ENCODE assay signal across 8 cellular contexts in the genomic region with DNA sequence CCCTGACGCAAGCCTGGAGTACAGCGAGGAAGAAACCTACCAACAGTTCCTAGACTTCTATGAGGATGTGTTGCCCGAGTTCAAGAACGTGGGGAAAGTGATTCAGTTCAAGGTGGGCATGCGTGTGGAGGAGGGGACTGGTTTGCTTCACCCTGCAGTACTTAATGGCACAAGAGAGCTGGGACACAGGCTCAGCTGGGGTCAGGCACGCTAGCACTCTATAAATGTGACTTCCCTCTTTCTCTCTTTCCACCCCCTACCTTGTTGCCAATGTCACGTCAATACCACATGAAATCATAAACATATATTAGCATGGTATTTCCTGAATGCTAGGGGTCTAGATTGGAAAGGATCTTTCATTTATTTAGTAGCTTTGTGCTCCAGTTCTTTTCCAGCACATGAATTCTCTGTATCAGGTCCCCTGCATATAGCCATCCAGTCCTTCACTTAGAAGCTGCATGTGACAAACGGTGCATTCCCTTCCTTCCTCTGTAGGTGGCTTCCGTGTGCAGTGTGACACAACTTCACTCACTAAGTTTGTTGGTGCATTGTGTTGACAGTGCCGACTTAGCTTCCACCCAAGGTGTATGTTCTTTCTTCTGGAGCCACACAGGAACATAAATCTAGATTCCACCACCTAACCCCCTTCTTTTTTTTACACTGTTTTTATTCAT. TPM values are rescaled to one million over a fixed set of nuclear protein-coding genes. Genes with fewer than 3 reads are reported as not detected.
DNase-seq lines count a peak whose midpoint lies in the region; ATAC-seq and TF ChIP-seq lines count a peak whose summit lies in the region.

No MANE protein-coding gene starts in this region.

- peaks cover 15% of the 10 kb centered on the region for H3K36me3 ChIP-seq in CD4-positive, alpha-beta memory T cell (ENCODE audit: insufficient read depth, low read length)

- H3K9me3 Mint-ChIP-seq in CD4-positive, alpha-beta memory T cell, result peaks cover 0 to 2% (median 0%) of the 10 kb centered on the region in 8 donors
- H3K9me3 Mint-ChIP-seq in WTC11, result no peaks in the 10 kb centered on the region

- H3K4me3 Mint-ChIP-seq in CD4-positive, alpha-beta memory T cell, result peak overlapping the region in 6 of 8 donors; percentile 52 to 73 (median 54)
- H3K4me3 Mint-ChIP-seq in WTC11, result no peak overlapping the region

- no peak overlapping the region for H3K4me3 ChIP-seq in CD4-positive, alpha-beta memory T cell (ENCODE audit: low read length in 2 of 2)

- DNase-seq in CD4-positive, alpha-beta memory T cell, result peak in 4 of 5 donors; percentile 16 to 26 (median 20)
- DNase-seq in WTC11 (ENCODE audit: low spot score) (peak; percentile 16), globus pallidus (ENCODE audit: low spot score) (peak; percentile 14), DMS79 treated with DMSO at 0.1 percent for 48 hours (lab: John Stamatoyannopoulos, UW) (no peak), posterior vena cava (ENCODE audit: low spot score) (no peak)
- peak; percentile 31 for DNase-seq in stimulated activated CD4-positive, alpha-beta T cell treated with anti-CD3 and anti-CD28 coated beads, Interleukin-4, amount 100 ng/mL, for 24 hours

- intact Hi-C loops in CD4-positive, alpha-beta memory T cell (cut with micrococcal nuclease), result loop anchor here (1.0 kb wide), 1 partner anchor 55 kb away; no protein-coding TSS in a partner anchor
- intact Hi-C loops in posterior vena cava (cut with DNase I), result no loop called here

- H3K27ac Mint-ChIP-seq in CD4-positive, alpha-beta memory T cell, result peak overlapping the region; percentile 43 to 92 (median 89)
- peak overlapping the region; percentile 96 for H3K27ac Mint-ChIP-seq in WTC11

- H3K36me3 Mint-ChIP-seq in CD4-positive, alpha-beta memory T cell, result peaks cover 42 to 46% of the 10 kb centered on the region in 2 donors
- H3K36me3 Mint-ChIP-seq in WTC11, result peaks cover 31% of the 10 kb centered on the region

- no peaks in the 10 kb centered on the region for H3K27me3 Mint-ChIP-seq in CD4-positive, alpha-beta memory T cell
- H3K27me3 Mint-ChIP-seq in WTC11 (ENCODE audit: low read depth), result no peaks in the 10 kb centered on the region

- POLR2A ChIA-PET in CD4-positive, alpha-beta memory T cell (lab: Charles Lee; ENCODE audit: partially characterized antibody), result interaction anchor here (1.2 to 2.2 kb wide), 2 partner anchors 26 to 39 kb away, joined by 4 to 12 read pairs; a partner anchor contains a TSS
- POLR2A ChIA-PET in WTC11 (lab: Charles Lee), result interaction anchor here (0.7 to 1.0 kb wide), 3 partner anchors 39 to 897 kb away, joined by 3 read pairs; a partner anchor contains a TSS

- H3K4me1 ChIP-seq in CD4-positive, alpha-beta memory T cell (ENCODE audit: insufficient read depth, low read length), result peaks cover 33% of the 10 kb centered on the region

- TF ChIP-seq CTCF in WTC11 (IDR thresholded peaks at IDR 0.05), result no peak

- peaks cover 22 to 36% (median 32%) of the 10 kb centered on the region in 4 donors for H3K4me1 Mint-ChIP-seq in CD4-positive, alpha-beta memory T cell
- H3K4me1 Mint-ChIP-seq in WTC11, result peaks cover 21% of the 10 kb centered on the region

- CTCF ChIA-PET in CD4-positive, alpha-beta memory T cell (lab: Charles Lee; ENCODE audit: partially characterized antibody), result interaction anchor here (1.1 to 1.5 kb wide), 4 partner anchors 25 to 881 kb away, joined by 3 to 8 read pairs (median 4); a partner anchor contains a TSS
- CTCF ChIA-PET in WTC11 (lab: Charles Lee), result interaction anchor here (1.0 to 1.4 kb wide), 3 partner anchors 16 to 621 kb away, joined by 3 read pairs; no protein-coding TSS in a partner anchor

- H3K9me3 ChIP-seq in CD4-positive, alpha-beta memory T cell (ENCODE audit: control insufficient read depth in 1 of 2, low read length in 2 of 2), result no peaks in the 10 kb centered on the region

- peak; percentile 86 for ATAC-seq in GM18909 (IDR thresholded peaks at IDR 0.05; ENCODE audit: poor library complexity, unreplicated experiment)
- peak; percentile 77 for ATAC-seq in HG03432 (IDR thresholded peaks at IDR 0.05; ENCODE audit: unreplicated experiment)
- ATAC-seq in WTC11, result peak; percentile 91

- H3K27me3 ChIP-seq in CD4-positive, alpha-beta memory T cell (ENCODE audit: insufficient read depth, low read length), result no peaks in the 10 kb centered on the region

- no peak overlapping the region for H3K27ac ChIP-seq in CD4-positive, alpha-beta memory T cell (ENCODE audit: low read depth, low read length)

TF ChIP-seq in WTC11, 78 proteins besides CTCF, POLR2A, EP300 and RAD21 (continues in another document):
- TF ChIP-seq, protein P1, sequence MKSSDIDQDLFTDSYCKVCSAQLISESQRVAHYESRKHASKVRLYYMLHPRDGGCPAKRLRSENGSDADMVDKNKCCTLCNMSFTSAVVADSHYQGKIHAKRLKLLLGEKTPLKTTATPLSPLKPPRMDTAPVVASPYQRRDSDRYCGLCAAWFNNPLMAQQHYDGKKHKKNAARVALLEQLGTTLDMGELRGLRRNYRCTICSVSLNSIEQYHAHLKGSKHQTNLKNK (CRISPR knock-in tag; IDR thresholded peaks at IDR 0.05), result no peak
- TF ChIP-seq JAZF1 (CRISPR knock-in tag; IDR thresholded peaks at IDR 0.05), result no peak
- no peak for TF ChIP-seq ZNF121 (CRISPR knock-in tag; IDR thresholded peaks at IDR 0.05)
- TF ChIP-seq MYBL2 (CRISPR knock-in tag; IDR thresholded peaks at IDR 0.05), result no peak
- TF ChIP-seq ETV6 (CRISPR knock-in tag; IDR thresholded peaks at IDR 0.05), result no peak
- TF ChIP-seq, protein P2, sequence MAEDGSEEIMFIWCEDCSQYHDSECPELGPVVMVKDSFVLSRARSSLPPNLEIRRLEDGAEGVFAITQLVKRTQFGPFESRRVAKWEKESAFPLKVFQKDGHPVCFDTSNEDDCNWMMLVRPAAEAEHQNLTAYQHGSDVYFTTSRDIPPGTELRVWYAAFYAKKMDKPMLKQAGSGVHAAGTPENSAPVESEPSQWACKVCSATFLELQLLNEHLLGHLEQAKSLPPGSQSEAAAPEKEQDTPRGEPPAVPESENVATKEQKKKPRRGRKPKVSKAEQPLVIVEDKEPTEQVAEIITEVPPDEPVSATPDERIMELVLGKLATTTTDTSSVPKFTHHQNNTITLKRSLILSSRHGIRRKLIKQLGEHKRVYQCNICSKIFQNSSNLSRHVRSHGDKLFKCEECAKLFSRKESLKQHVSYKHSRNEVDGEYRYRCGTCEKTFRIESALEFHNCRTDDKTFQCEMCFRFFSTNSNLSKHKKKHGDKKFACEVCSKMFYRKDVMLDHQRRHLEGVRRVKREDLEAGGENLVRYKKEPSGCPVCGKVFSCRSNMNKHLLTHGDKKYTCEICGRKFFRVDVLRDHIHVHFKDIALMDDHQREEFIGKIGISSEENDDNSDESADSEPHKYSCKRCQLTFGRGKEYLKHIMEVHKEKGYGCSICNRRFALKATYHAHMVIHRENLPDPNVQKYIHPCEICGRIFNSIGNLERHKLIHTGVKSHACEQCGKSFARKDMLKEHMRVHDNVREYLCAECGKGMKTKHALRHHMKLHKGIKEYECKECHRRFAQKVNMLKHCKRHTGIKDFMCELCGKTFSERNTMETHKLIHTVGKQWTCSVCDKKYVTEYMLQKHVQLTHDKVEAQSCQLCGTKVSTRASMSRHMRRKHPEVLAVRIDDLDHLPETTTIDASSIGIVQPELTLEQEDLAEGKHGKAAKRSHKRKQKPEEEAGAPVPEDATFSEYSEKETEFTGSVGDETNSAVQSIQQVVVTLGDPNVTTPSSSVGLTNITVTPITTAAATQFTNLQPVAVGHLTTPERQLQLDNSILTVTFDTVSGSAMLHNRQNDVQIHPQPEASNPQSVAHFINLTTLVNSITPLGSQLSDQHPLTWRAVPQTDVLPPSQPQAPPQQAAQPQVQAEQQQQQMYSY (CRISPR knock-in tag; IDR thresholded peaks at IDR 0.05), result no peak
- TF ChIP-seq, protein P3, sequence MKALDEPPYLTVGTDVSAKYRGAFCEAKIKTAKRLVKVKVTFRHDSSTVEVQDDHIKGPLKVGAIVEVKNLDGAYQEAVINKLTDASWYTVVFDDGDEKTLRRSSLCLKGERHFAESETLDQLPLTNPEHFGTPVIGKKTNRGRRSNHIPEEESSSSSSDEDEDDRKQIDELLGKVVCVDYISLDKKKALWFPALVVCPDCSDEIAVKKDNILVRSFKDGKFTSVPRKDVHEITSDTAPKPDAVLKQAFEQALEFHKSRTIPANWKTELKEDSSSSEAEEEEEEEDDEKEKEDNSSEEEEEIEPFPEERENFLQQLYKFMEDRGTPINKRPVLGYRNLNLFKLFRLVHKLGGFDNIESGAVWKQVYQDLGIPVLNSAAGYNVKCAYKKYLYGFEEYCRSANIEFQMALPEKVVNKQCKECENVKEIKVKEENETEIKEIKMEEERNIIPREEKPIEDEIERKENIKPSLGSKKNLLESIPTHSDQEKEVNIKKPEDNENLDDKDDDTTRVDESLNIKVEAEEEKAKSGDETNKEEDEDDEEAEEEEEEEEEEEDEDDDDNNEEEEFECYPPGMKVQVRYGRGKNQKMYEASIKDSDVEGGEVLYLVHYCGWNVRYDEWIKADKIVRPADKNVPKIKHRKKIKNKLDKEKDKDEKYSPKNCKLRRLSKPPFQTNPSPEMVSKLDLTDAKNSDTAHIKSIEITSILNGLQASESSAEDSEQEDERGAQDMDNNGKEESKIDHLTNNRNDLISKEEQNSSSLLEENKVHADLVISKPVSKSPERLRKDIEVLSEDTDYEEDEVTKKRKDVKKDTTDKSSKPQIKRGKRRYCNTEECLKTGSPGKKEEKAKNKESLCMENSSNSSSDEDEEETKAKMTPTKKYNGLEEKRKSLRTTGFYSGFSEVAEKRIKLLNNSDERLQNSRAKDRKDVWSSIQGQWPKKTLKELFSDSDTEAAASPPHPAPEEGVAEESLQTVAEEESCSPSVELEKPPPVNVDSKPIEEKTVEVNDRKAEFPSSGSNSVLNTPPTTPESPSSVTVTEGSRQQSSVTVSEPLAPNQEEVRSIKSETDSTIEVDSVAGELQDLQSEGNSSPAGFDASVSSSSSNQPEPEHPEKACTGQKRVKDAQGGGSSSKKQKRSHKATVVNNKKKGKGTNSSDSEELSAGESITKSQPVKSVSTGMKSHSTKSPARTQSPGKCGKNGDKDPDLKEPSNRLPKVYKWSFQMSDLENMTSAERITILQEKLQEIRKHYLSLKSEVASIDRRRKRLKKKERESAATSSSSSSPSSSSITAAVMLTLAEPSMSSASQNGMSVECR (CRISPR knock-in tag; IDR thresholded peaks at IDR 0.05; ENCODE audit: borderline replicate concordance), result no peak

RNA-seq across cellular contexts. Expression of a gene that starts 25.6 kb away (rescaled TPM):
- 10 to 100 TPM; 30.1 to 30.7 TPM for total RNA-seq in CD4-positive, alpha-beta memory T cell
- polyA plus RNA-seq in CD4-positive, alpha-beta memory T cell, result 10 to 100 TPM; 19.5 to 42.2 TPM
- total RNA-seq in WTC11 (2021) (7.0 to 8.9 TPM (median 8.6 TPM) in 3 replicates), posterior vena cava (10 to 100 TPM; 11.1 to 13.1 TPM)

RNA-seq across cellular contexts. Expression of a gene that starts 38.7 kb away (rescaled TPM):
- total RNA-seq in CD4-positive, alpha-beta memory T cell, result 10 to 100 TPM; 23.9 to 26.4 TPM
- polyA plus RNA-seq in CD4-positive, alpha-beta memory T cell, result 10 to 100 TPM; 64.2 to 83.9 TPM
- total RNA-seq in WTC11 (2021) (164 to 184 TPM (median 171 TPM) in 3 replicates), posterior vena cava (10 to 100 TPM; 47.0 to 74.7 TPM)

Comparison
In these comparisons a context has a peak if more than half of its experiments do, and no peak if none do; other contexts are left out.
1. DNase-seq: peak in CD4-positive, alpha-beta memory T cell (4 of 5), WTC11 (single experiment), globus pallidus (single experiment) and stimulated activated CD4-positive, alpha-beta T cell treated with anti-CD3 and anti-CD28 coated beads, Interleukin-4, amount 100 ng/mL, for 24 hours (single experiment); none in DMS79 treated with DMSO at 0.1 percent for 48 hours (single experiment) and posterior vena cava (single experiment).
2. Peak in every context shown above with its lines, with median percentiles within 50 percentile points of each other: ATAC-seq.